12 cellular contexts compared by ENCODE assay signal in genomic region chr13:24038405-24038804, GRCh38.
DNase-seq lines count a peak whose midpoint lies in the region; ATAC-seq and TF ChIP-seq lines count a peak whose summit lies in the region.
"Had no signal": no experiment of that assay in that cellular context is flagged by ENCODE, and none has a peak within 500 bp of the region (broad histone marks: within the 10 kb centered on the region; RNA-seq: fewer than 3 reads in every experiment).

No MANE protein-coding gene starts in this region.

- peak; percentile 27 for DNase-seq in GDM1 (lab: John Stamatoyannopoulos, UW)
- DNase-seq in SK-MEL-5 (ENCODE audit: low read depth, low spot score), result peak; percentile 68
- DNase-seq in epithelial cell of esophagus (ENCODE audit: low read depth), result peak; percentile 53
- DNase-seq in pons (ENCODE audit: low spot score), result peak; percentile 63
- DNase-seq in DMS53 (lab: John Stamatoyannopoulos, UW), result no peak
- DNase-seq in AML-193 (lab: John Stamatoyannopoulos, UW), result no peak
- DNase-seq in COR-L47 (lab: John Stamatoyannopoulos, UW), result no peak
- DNase-seq: DND-41, NCI-H1417 treated with DMSO at 0.1 percent for 48 hours, SHP77 treated with DMSO at 0.1 percent for 48 hours had no signal

- ATAC-seq in GM19351 (IDR thresholded peaks at IDR 0.05; ENCODE audit: unreplicated experiment), result no peak
- ATAC-seq: naive thymus-derived CD4-positive, alpha-beta T cell had no signal

- in situ Hi-C loops in SK-MEL-5 (cut with HindIII; ENCODE audit: low pct_unique_long_range_greater_than_20kb, low sequenced_read_pairs), result no loop called here

- no peak overlapping the region for H3K4me3 ChIP-seq in epithelial cell of esophagus (ENCODE audit: low read length)

- TF ChIP-seq CTCF in epithelial cell of esophagus (IDR thresholded peaks at IDR 0.05; ENCODE audit: insufficient read depth, low read depth, low read length, missing control alignments), result no peak

Comparison
In these comparisons a context has a peak if more than half of its experiments do, and no peak if none do; other contexts are left out.
1. DNase-seq: peak in GDM1 (single experiment), SK-MEL-5 (single experiment), epithelial cell of esophagus (single experiment) and pons (single experiment); none in DMS53 (single experiment), AML-193 (0 of 2) and COR-L47 (single experiment).